20 cellular contexts compared by ENCODE assay signal in the genomic region with DNA sequence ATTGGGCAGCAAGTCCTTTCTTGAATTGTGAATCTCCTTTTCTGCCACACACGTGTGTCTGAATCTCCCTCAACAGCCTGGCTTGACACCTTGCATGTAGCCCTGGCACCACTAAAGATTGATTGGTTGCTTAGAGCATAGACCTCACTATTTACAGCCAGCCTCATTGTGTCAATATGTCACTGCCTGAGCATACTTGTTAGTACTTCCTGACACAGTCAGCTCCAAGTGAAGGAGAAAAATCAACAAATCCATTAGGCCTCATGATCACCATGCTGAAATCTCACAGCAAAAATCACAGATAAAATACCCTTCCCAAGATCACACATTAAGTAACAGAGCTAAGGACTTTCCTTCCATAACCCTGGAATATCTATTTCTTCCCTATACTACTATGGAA. TPM values are rescaled to one million over a fixed set of nuclear protein-coding genes. Genes with fewer than 3 reads are reported as not detected.
DNase-seq lines count a peak whose midpoint lies in the region; ATAC-seq and TF ChIP-seq lines count a peak whose summit lies in the region.
"Had no signal": no experiment of that assay in that cellular context is flagged by ENCODE, and none has a peak within 500 bp of the region (broad histone marks: within the 10 kb centered on the region; RNA-seq: fewer than 3 reads in every experiment).

No MANE protein-coding gene starts in this region.

- no peaks in the 10 kb centered on the region for H4K20me1 ChIP-seq in smooth muscle cell (ENCODE audit: low read depth)
- H4K20me1 ChIP-seq: BLaER1 treated with 17β-estradiol and CSF1 and Interleukin-3, amounts not matched to agents 10 nM and 100 nM had no signal

- TF ChIP-seq EP300 in tibial nerve (IDR thresholded peaks at IDR 0.05) = no peak

- no peaks in the 10 kb centered on the region for H3K79me2 ChIP-seq in smooth muscle cell (ENCODE audit: low read depth)

- ATAC-seq in left colon = peak; percentile 24
- ATAC-seq: CD8-positive, alpha-beta T cell; PC-3 had no signal

- H3K4me2 ChIP-seq in smooth muscle cell = no peak overlapping the region
- H3K4me2 ChIP-seq: BLaER1 treated with 17β-estradiol and CSF1 and Interleukin-3, amounts not matched to agents 10 nM and 100 nM; SK-N-SH had no signal

- no peaks in the 10 kb centered on the region for H3K36me3 ChIP-seq in smooth muscle cell (ENCODE audit: low read depth)
- no peaks in the 10 kb centered on the region for H3K36me3 ChIP-seq in tibial nerve
- H3K36me3 ChIP-seq: BLaER1 treated with 17β-estradiol and CSF1 and Interleukin-3, amounts not matched to agents 10 nM and 100 nM; HAP-1 had no signal

- DNase-seq in NCI-H748 (lab: John Stamatoyannopoulos, UW; ENCODE audit: unreplicated experiment) = peak; percentile 30
- no peak for DNase-seq in NCI-H748 treated with DMSO at 0.1 percent for 48 hours (lab: John Stamatoyannopoulos, UW)
- peak; percentile 34 for DNase-seq in NCI-H2029 treated with DMSO at 0.1 percent for 48 hours (lab: John Stamatoyannopoulos, UW)
- no peak for DNase-seq in left colon
- no peak for DNase-seq in smooth muscle cell (lab: John Stamatoyannopoulos, UW; ENCODE audit: unreplicated experiment)
- no peak for DNase-seq in tibial nerve (ENCODE audit: low spot score in 2 of 2)
- no peak for DNase-seq in substantia nigra (lab: John Stamatoyannopoulos, UW)
- DNase-seq: CD8-positive, alpha-beta T cell; GDM1; NCI-H1092 treated with DMSO at 0.1 percent for 48 hours; NCI-H1694; NCI-H2107; NCI-H226; PC-3; RPMI8226; SHP77 treated with DMSO at 0.1 percent for 48 hours; SK-N-SH had no signal

- H3K9ac ChIP-seq in smooth muscle cell (ENCODE audit: low read depth) = no peak overlapping the region
- H3K9ac ChIP-seq: BLaER1 treated with 17β-estradiol and CSF1 and Interleukin-3, amounts not matched to agents 10 nM and 100 nM; SK-N-SH had no signal

- H3F3A ChIP-seq in smooth muscle cell (ENCODE audit: low read depth) = no peaks in the 10 kb centered on the region

- WGBS in smooth muscle cell (ENCODE audit: low lambda C conversion rate) = 72% methylated on average over 1 of the region's 1 CpG
- WGBS in tibial nerve, 2 donors = 71 to 78% methylated on average over 1 of the region's 1 CpG

- H3K4me3 ChIP-seq in smooth muscle cell (no peak overlapping the region), tibial nerve (no peak overlapping the region)
- H3K4me3 ChIP-seq: BLaER1 treated with 17β-estradiol and CSF1 and Interleukin-3, amounts not matched to agents 10 nM and 100 nM; HAP-1 had no signal

- no peak overlapping the region for H2AFZ ChIP-seq in smooth muscle cell (ENCODE audit: low read depth)

- no peaks in the 10 kb centered on the region for H3K9me3 ChIP-seq in smooth muscle cell (replicated peaks; ENCODE audit: low read depth)
- no peaks in the 10 kb centered on the region for H3K9me3 ChIP-seq in tibial nerve
- H3K9me3 ChIP-seq: HAP-1, SK-N-SH had no signal

- H3K27ac ChIP-seq in smooth muscle cell (ENCODE audit: low read depth) (no peak overlapping the region), tibial nerve (no peak overlapping the region), substantia nigra (ENCODE audit: low read depth, low read length, poor library complexity, severe bottlenecking) (no peak overlapping the region)
- H3K27ac ChIP-seq: BLaER1 treated with 17β-estradiol and CSF1 and Interleukin-3, amounts not matched to agents 10 nM and 100 nM; HL-60 had no signal

- H3K27me3 ChIP-seq in smooth muscle cell (ENCODE audit: low read depth) (no peaks in the 10 kb centered on the region), tibial nerve (no peaks in the 10 kb centered on the region)
- H3K27me3 ChIP-seq: BLaER1 treated with 17β-estradiol and CSF1 and Interleukin-3, amounts not matched to agents 10 nM and 100 nM had no signal

- intact Hi-C loops in left colon (cut with DNase I, micrococcal nuclease) = no loop called here

- H3K4me1 ChIP-seq in smooth muscle cell (ENCODE audit: low read depth) = peaks cover 3% of the 10 kb centered on the region
- H3K4me1 ChIP-seq in tibial nerve = peaks cover 0 to 7% (median 2%) of the 10 kb centered on the region in 4 donors

- no peak for TF ChIP-seq CTCF in smooth muscle cell (IDR thresholded peaks at IDR 0.05; ENCODE audit: borderline replicate concordance, insufficient read depth, poor library complexity, severe bottlenecking)
- no peak for TF ChIP-seq CTCF in tibial nerve (IDR thresholded peaks at IDR 0.05)

- no peak for TF ChIP-seq POLR2A in tibial nerve (IDR thresholded peaks at IDR 0.05)

RNA-seq across cellular contexts. Expression of gene ARL15, which starts 5.4 kb away (rescaled TPM):
- total RNA-seq in left colon (10 to 100 TPM; 25.2 to 27.2 TPM), smooth muscle cell (42.3 and 51.1 TPM in 2 replicates), tibial nerve (10 to 100 TPM; 13.0 to 52.7 (median 17.1) TPM)
- 9.8 and 20.8 TPM in 2 replicates for polyA plus RNA-seq in smooth muscle cell

Comparison
In these comparisons a context has a peak if more than half of its experiments do, and no peak if none do; other contexts are left out.
1. DNase-seq: peak in NCI-H748 (single experiment) and NCI-H2029 treated with DMSO at 0.1 percent for 48 hours (single experiment); none in NCI-H748 treated with DMSO at 0.1 percent for 48 hours (single experiment), left colon (0 of 2), smooth muscle cell (single experiment), tibial nerve (0 of 2) and substantia nigra (0 of 49).